ENCODE assay signal across 8 cellular contexts in the genomic region with DNA sequence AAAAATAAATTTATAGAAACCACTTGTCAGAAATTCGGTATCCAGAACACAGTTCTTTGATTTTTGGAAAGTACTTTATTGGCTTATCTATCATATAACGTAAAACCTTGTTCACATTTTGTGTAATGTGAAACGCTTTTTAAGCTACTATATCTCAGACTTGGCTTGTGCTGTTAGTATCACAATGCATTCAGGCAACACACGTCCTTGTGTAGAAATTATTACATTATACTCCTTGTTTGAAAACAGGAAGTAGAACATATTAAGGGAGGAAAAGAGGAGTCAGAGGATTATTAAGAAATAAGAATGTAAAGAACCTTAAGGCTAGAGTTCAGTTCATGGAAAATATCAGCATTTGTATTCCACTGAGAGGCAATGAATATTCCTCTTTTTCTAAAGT. TPM values are rescaled to one million over a fixed set of nuclear protein-coding genes. Genes with fewer than 3 reads are reported as not detected.
DNase-seq lines count a peak whose midpoint lies in the region; ATAC-seq lines count a peak whose summit lies in the region.

No MANE protein-coding gene starts in this region.

- H3K4me3 ChIP-seq in ACC112 (ENCODE audit: low read depth, low read length): peak overlapping the region; percentile 90
- peak overlapping the region; percentile 99 for H3K4me3 ChIP-seq in HUES6 (ENCODE audit: low read depth, low read length)

- peak overlapping the region; percentile 90 to 98 for H3K27ac Mint-ChIP-seq in activated naive CD4-positive, alpha-beta T cell treated with anti-CD3 and anti-CD28 coated beads, Interleukin-2, amount 50 U/mL, for 72 hours

- H3K9me3 Mint-ChIP-seq in activated naive CD4-positive, alpha-beta T cell treated with anti-CD3 and anti-CD28 coated beads, Interleukin-2, amount 50 U/mL, for 72 hours: no peaks in the 10 kb centered on the region

- H3K27me3 ChIP-seq in ACC112 (ENCODE audit: insufficient read depth, low read length): no peaks in the 10 kb centered on the region
- H3K27me3 ChIP-seq in HUES6 (ENCODE audit: control insufficient read depth, insufficient read depth, low read length): no peaks in the 10 kb centered on the region

- H3K36me3 ChIP-seq in ACC112 (ENCODE audit: insufficient read depth, low read length) (peaks cover 10% of the 10 kb centered on the region; the same call in 1 of the 2 replicates), HUES6 (ENCODE audit: control insufficient read depth, insufficient read depth, low read length) (no peaks in the 10 kb centered on the region)

- DNase-seq in activated naive CD4-positive, alpha-beta T cell treated with anti-CD3 and anti-CD28 coated beads, Interleukin-2, amount 50 U/mL, for 72 hours (ENCODE audit: low spot score in 2 of 2): no peak
- DNase-seq in kidney tubule cell (ENCODE audit: low spot score) (peak; percentile 8), NCI-H1417 treated with DMSO at 0.1 percent for 48 hours (lab: John Stamatoyannopoulos, UW) (no peak), iPS-NIHi7 (ENCODE audit: extremely low spot score) (no peak)

- H3K9ac ChIP-seq in HUES6 (ENCODE audit: low read length): no peak overlapping the region

- peaks cover 9 to 11% of the 10 kb centered on the region in 2 donors for H3K36me3 Mint-ChIP-seq in activated naive CD4-positive, alpha-beta T cell treated with anti-CD3 and anti-CD28 coated beads, Interleukin-2, amount 50 U/mL, for 72 hours

- H3K79me2 ChIP-seq in ACC112 (ENCODE audit: control insufficient read depth, insufficient read depth, low read length, unreplicated experiment): peaks cover 61% of the 10 kb centered on the region

- peaks cover 24% of the 10 kb centered on the region for H3K4me1 ChIP-seq in ACC112 (ENCODE audit: control insufficient read depth, insufficient read depth, low read length, unreplicated experiment)
- 0 out of 2 replicates have a peak, but pooled peaks cover 10% of the 10 kb centered on the region for H3K4me1 ChIP-seq in HUES6 (ENCODE audit: control insufficient read depth, insufficient read depth, low read length)

- no peak overlapping the region for H2AFZ ChIP-seq in ACC112 (ENCODE audit: low read length, unreplicated experiment)

- no peak for ATAC-seq in activated naive CD4-positive, alpha-beta T cell treated with anti-CD3 and anti-CD28 coated beads, Interleukin-2, amount 50 U/mL, for 72 hours
- no peak for ATAC-seq in GM21423 (IDR thresholded peaks at IDR 0.05; ENCODE audit: unreplicated experiment)
- no peak for ATAC-seq in HG02588 (IDR thresholded peaks at IDR 0.05; ENCODE audit: unreplicated experiment)

- no peaks in the 10 kb centered on the region for H3K9me3 ChIP-seq in HUES6 (ENCODE audit: control insufficient read depth, insufficient read depth, low read depth, low read length)

- peak overlapping the region; percentile 70 for H3K27ac ChIP-seq in ACC112 (ENCODE audit: low read depth, low read length)
- no peak overlapping the region for H3K27ac ChIP-seq in HUES6 (ENCODE audit: low read depth, low read length)

RNA-seq across cellular contexts. Expression of a gene that starts 1.6 kb away (rescaled TPM):
- 10 to 100 TPM; 34.3 to 43.1 TPM for total RNA-seq in activated naive CD4-positive, alpha-beta T cell treated with anti-CD3 and anti-CD28 coated beads, Interleukin-2, amount 50 U/mL, for 72 hours
